In genomic region chr4:185504098-185505047, GRCh38 we compare ENCODE assay signal across 10 cellular contexts. TPM values are rescaled to one million over a fixed set of nuclear protein-coding genes. Genes with fewer than 3 reads are reported as not detected.
DNase-seq lines count a peak whose midpoint lies in the region; ATAC-seq and TF ChIP-seq lines count a peak whose summit lies in the region.
"Had no signal": no experiment of that assay in that cellular context is flagged by ENCODE, and none has a peak within 500 bp of the region (broad histone marks: within the 10 kb centered on the region; RNA-seq: fewer than 3 reads in every experiment).

No MANE protein-coding gene starts in this region.

- peak overlapping the region; percentile 58 for H3K27ac ChIP-seq in IMR-90 (ENCODE audit: insufficient read depth, low read length)
- peak overlapping the region; percentile 77 to 82 for H3K27ac ChIP-seq in coronary artery
- H3K27ac ChIP-seq in upper lobe of left lung = peak overlapping the region in 3 of 4 donors; percentile 23 to 32 (median 30)

- H3K4ac ChIP-seq in IMR-90 (ENCODE audit: low read depth, low read length) = peak overlapping the region; percentile 68

- POLR2A ChIA-PET in IMR-90 (lab: Charles Lee; ENCODE audit: unreplicated experiment) = no interaction called here

- DNase-seq in IMR-90 (peak; percentile 75), coronary artery (ENCODE audit: low spot score) (peak; percentile 95), lung microvascular endothelial cell (ENCODE audit: low read depth in 2 of 2) (peak; percentile 69 to 91), upper lobe of left lung (peak; percentile 17 to 39), activated gamma-delta T cell treated with Interleukin-2 at 50 U/mL for 16 hours (no peak), NCI-H187 treated with DMSO at 0.1 percent for 48 hours (lab: John Stamatoyannopoulos, UW) (no peak)
- DNase-seq: activated CD8-positive, alpha-beta T cell treated with anti-CD3 and anti-CD28 coated beads, Interleukin-2, amount 10 ng/mL, durations not matched to agents 7 days and 5 days; cerebellar nuclear complex had no signal

- peak overlapping the region; percentile 31; the same call in 1 of the 2 replicates for H3K9ac ChIP-seq in IMR-90 (ENCODE audit: low read depth, low read length)

- H4K5ac ChIP-seq in IMR-90 (ENCODE audit: low read depth, low read length) = peak overlapping the region; percentile 31; the same call in 1 of the 2 replicates

- peak overlapping the region; percentile 33 for H3K56ac ChIP-seq in IMR-90 (ENCODE audit: extremely low read depth, insufficient read depth, low read length)

- peak in 1 of 4 donors; percentile 64 for TF ChIP-seq EP300 in upper lobe of left lung (IDR thresholded peaks at IDR 0.05)

- CTCF ChIA-PET in IMR-90 (lab: Yijun Ruan, JAX) = interaction anchor here (0.7 kb wide), 1 partner anchor 9 kb away, joined by 3 read pairs; no protein-coding TSS in a partner anchor

- peak overlapping the region; percentile 83 for H3K14ac ChIP-seq in IMR-90 (replicated peaks; ENCODE audit: low read depth, low read length)

- H2AFZ ChIP-seq in IMR-90 (replicated peaks; ENCODE audit: low read length, poor library complexity) = peak overlapping the region; percentile 88

- TF ChIP-seq RAD21 in IMR-90 (IDR thresholded peaks at IDR 0.05; ENCODE audit: low read length) = no peak

- H4K8ac ChIP-seq in IMR-90 (ENCODE audit: low read depth in 2 of 2, low read length in 2 of 2) = peak overlapping the region; percentile 39 to 71; a peak in 3 of 4 replicates

- TF ChIP-seq POLR2A in IMR-90 (IDR thresholded peaks at IDR 0.05; ENCODE audit: low read depth, low read length) = no peak
- no peak for TF ChIP-seq POLR2A in upper lobe of left lung (IDR thresholded peaks at IDR 0.05)

- H3K4me2 ChIP-seq in IMR-90 (ENCODE audit: low read depth, low read length) = peak overlapping the region; percentile 67

- intact Hi-C loops in IMR-90 (cut with micrococcal nuclease) = loop anchor here (2.0 kb wide), 1 partner anchor 28 kb away; no protein-coding TSS in a partner anchor

- TF ChIP-seq CTCF in IMR-90 (conservative IDR thresholded peaks at IDR 0.05; ENCODE audit: low read depth, low read length) = 0 out of 2 replicates have a peak, but pooled peaks have one; percentile 1
- TF ChIP-seq CTCF in coronary artery (IDR thresholded peaks at IDR 0.05) = no peak
- no peak for TF ChIP-seq CTCF in upper lobe of left lung (IDR thresholded peaks at IDR 0.05)

- H4K20me1 ChIP-seq in IMR-90 (ENCODE audit: insufficient read depth, low read length) = no peaks in the 10 kb centered on the region

- H3K4me3 ChIP-seq in IMR-90 (ENCODE audit: insufficient read depth, low read depth, low read length) (peak overlapping the region; percentile 41), coronary artery (peak overlapping the region; percentile 19), upper lobe of left lung (peak overlapping the region in 1 of 4 donors; percentile 19)

- H3K18ac ChIP-seq in IMR-90 (ENCODE audit: low read depth, low read length) = peak overlapping the region; percentile 32

- H3K9me3 ChIP-seq in IMR-90 (ENCODE audit: control insufficient read depth, insufficient read depth, low read length) (peaks cover 2% of the 10 kb centered on the region), upper lobe of left lung (peaks cover 0 to 7% (median 0%) of the 10 kb centered on the region in 4 donors)

- dilution Hi-C loops in IMR-90 (cut with HindIII; ENCODE audit: low sequenced_read_pairs, unreplicated experiment) = no loop called here

- H3K23ac ChIP-seq in IMR-90 (ENCODE audit: low read depth, low read length) = peak overlapping the region; percentile 67; the same call in 1 of the 2 replicates

- WGBS in IMR-90 (ENCODE audit: extremely low coverage in 2 of 2, insufficient read length in 1 of 2), 2 experiments = no CpG with 5 or more reads among the region's 21 CpGs
- WGBS in upper lobe of left lung, 2 donors = 70 to 80% methylated on average over 21 of the region's 21 CpGs

- peak overlapping the region; percentile 83 for H2BK120ac ChIP-seq in IMR-90 (ENCODE audit: low read depth, low read length)

- peak overlapping the region; percentile 58 for H2BK5ac ChIP-seq in IMR-90 (ENCODE audit: low read depth, low read length, poor library complexity, severe bottlenecking)

- peaks cover 3% of the 10 kb centered on the region; the same call in 1 of the 2 replicates for H3K9me1 ChIP-seq in IMR-90 (ENCODE audit: insufficient read depth, low read length)

- H2AK9ac ChIP-seq in IMR-90 (replicated peaks; ENCODE audit: low read depth, low read length, poor library complexity) = no peak overlapping the region

- in situ Hi-C loops in IMR-90 (cut with MboI; ENCODE audit: low sequenced_read_pairs) = no loop called here

- ATAC-seq in IMR-90 (ENCODE audit: low read depth) (peak; percentile 93), upper lobe of left lung (ENCODE audit: low FRiP score in 2 of 2) (peak; percentile 38 to 71), HG03045 (IDR thresholded peaks at IDR 0.05; ENCODE audit: unreplicated experiment) (no peak), GM18502 (IDR thresholded peaks at IDR 0.05; ENCODE audit: poor library complexity, unreplicated experiment) (no peak)
- ATAC-seq: activated CD8-positive, alpha-beta T cell treated with anti-CD3 and anti-CD28 coated beads, Interleukin-2, amount 10 ng/mL, durations not matched to agents 7 days and 5 days had no signal

- no peaks in the 10 kb centered on the region for H3K79me1 ChIP-seq in IMR-90 (ENCODE audit: low read depth in 1 of 2, low read length in 2 of 2)

- peak overlapping the region; percentile 65; the same call in 1 of the 2 replicates for H4K91ac ChIP-seq in IMR-90 (ENCODE audit: insufficient read depth, low read depth, low read length)

- peak overlapping the region; percentile 79 for H2BK20ac ChIP-seq in IMR-90 (ENCODE audit: low read depth, low read length)

- no peaks in the 10 kb centered on the region for H3K36me3 ChIP-seq in IMR-90 (ENCODE audit: control insufficient read depth, insufficient read depth, low read length)
- H3K36me3 ChIP-seq in upper lobe of left lung = peaks cover 0 to 14% (median 2%) of the 10 kb centered on the region in 4 donors

- H3K27me3 ChIP-seq in IMR-90 (ENCODE audit: control insufficient read depth, insufficient read depth, low read length) = no peaks in the 10 kb centered on the region
- H3K27me3 ChIP-seq in upper lobe of left lung = no peaks in the 10 kb centered on the region

- peak overlapping the region; percentile 58; the same call in 2 of the 3 replicates for H2BK15ac ChIP-seq in IMR-90 (ENCODE audit: low read depth, low read length)

- H2AK5ac ChIP-seq in IMR-90 (ENCODE audit: low read depth, low read length) = no peak overlapping the region; the same call in 1 of the 2 replicates

- peaks cover 3% of the 10 kb centered on the region; the same call in 1 of the 2 replicates for H3K4me1 ChIP-seq in IMR-90 (ENCODE audit: control insufficient read depth, insufficient read depth, low read length)
- no peaks in the 10 kb centered on the region for H3K4me1 ChIP-seq in upper lobe of left lung

- BruUV-seq in IMR-90 (replicated peaks; lab: Mats Ljungman, UMichigan) = no TSS peak

TF ChIP-seq in IMR-90, 13 proteins besides CTCF, POLR2A, EP300 and RAD21:
- TF ChIP-seq RFX5 (IDR thresholded peaks at IDR 0.05; ENCODE audit: low read depth, low read length) (no peak), MAZ (IDR thresholded peaks at IDR 0.05; ENCODE audit: borderline replicate concordance, low read depth, low read length) (no peak), MXI1 (IDR thresholded peaks at IDR 0.05; ENCODE audit: borderline replicate concordance, low read depth, low read length) (no peak), BHLHE40 (IDR thresholded peaks at IDR 0.05; ENCODE audit: low read depth, low read length) (0 out of 2 replicates have a peak, but pooled peaks have one; percentile 13), FOS (IDR thresholded peaks at IDR 0.05; ENCODE audit: low read depth, low read length) (no peak), CHD1 (IDR thresholded peaks at IDR 0.05; ENCODE audit: low read depth, low read length) (no peak), MAFK (IDR thresholded peaks at IDR 0.05; ENCODE audit: low read depth, low read length) (peak; percentile 98), RCOR1 (IDR thresholded peaks at IDR 0.05; ENCODE audit: insufficient replicate concordance, low read length) (no peak), CEBPB (IDR thresholded peaks at IDR 0.05; ENCODE audit: low read depth, low read length) (peak; percentile 89), NFE2L2 (IDR thresholded peaks at IDR 0.05; ENCODE audit: low read depth, low read length) (peak; percentile 84)

RNA-seq across cellular contexts. Expression of gene PDLIM3, which starts 30.9 kb away (rescaled TPM):
- total RNA-seq in IMR-90 (2012; rRNA removed) (8.9 and 11.7 TPM in 2 replicates), lung microvascular endothelial cell (25.5 and 58.5 TPM in 2 replicates), upper lobe of left lung (100 to 1,000 TPM in 1 of 6 donors, 10 to 100 TPM in 5; 15.9 to 183 (median 42.2) TPM)
- 6.4 and 6.8 TPM in 2 replicates for polyA plus RNA-seq in IMR-90 (2012; rRNA removed)
- polyA plus RNA-seq in IMR-90 (2012; cell fraction: cytosol; rRNA removed) = 5.8 and 6.6 TPM in 2 replicates
- 6.6 and 13.8 TPM in 2 replicates for polyA plus RNA-seq in IMR-90 (2012; cell fraction: nucleus; rRNA removed; ENCODE audit: low replicate concordance)
- total RNA-seq: activated CD8-positive, alpha-beta T cell treated with anti-CD3 and anti-CD28 coated beads, Interleukin-2, amount 10 ng/mL, durations not matched to agents 7 days and 5 days had no signal

RNA-seq across cellular contexts. Expression of gene CCDC110, which starts 32.8 kb away (rescaled TPM):
- total RNA-seq in IMR-90 (2012; rRNA removed) (0.90 and 1.4 TPM in 2 replicates), lung microvascular endothelial cell (0.44 and 0.60 TPM in 2 replicates), upper lobe of left lung (under 1 TPM in 4 of 6 donors, not detected in 2; 0.15 to 0.79 (median 0.48) TPM)
- 0.37 and 0.46 TPM in 2 replicates for polyA plus RNA-seq in IMR-90 (2012; rRNA removed)
- 0.13 and 0.21 TPM in 2 replicates for polyA plus RNA-seq in IMR-90 (2012; cell fraction: cytosol; rRNA removed)
- polyA plus RNA-seq in IMR-90 (2012; cell fraction: nucleus; rRNA removed; ENCODE audit: low replicate concordance) = 0.39 TPM in 1 of 2 replicates, not detected in the other
- total RNA-seq: activated CD8-positive, alpha-beta T cell treated with anti-CD3 and anti-CD28 coated beads, Interleukin-2, amount 10 ng/mL, durations not matched to agents 7 days and 5 days had no signal

Comparison
In these comparisons a context has a peak if more than half of its experiments do, and no peak if none do; other contexts are left out.
1. ATAC-seq: peak in IMR-90 (single experiment) and upper lobe of left lung (2 of 2); none in HG03045 (single experiment) and GM18502 (single experiment).
2. DNase-seq: peak in IMR-90 (single experiment), coronary artery (single experiment), lung microvascular endothelial cell (2 of 2) and upper lobe of left lung (2 of 2); none in activated gamma-delta T cell treated with Interleukin-2 at 50 U/mL for 16 hours (single experiment) and NCI-H187 treated with DMSO at 0.1 percent for 48 hours (single experiment).
3. Peak in every context shown above with its lines, with median percentiles within 50 percentile points of each other: H3K27ac ChIP-seq.